8 cellular contexts compared by ENCODE assay signal in genomic region chr1:219839595-219839994, GRCh38.
DNase-seq lines count a peak whose midpoint lies in the region; TF ChIP-seq lines count a peak whose summit lies in the region.
"Not testable (repeated sequence)": the region's sequence is repeated elsewhere in the genome, so short reads cannot be mapped to it uniquely, and the experiment has no call there.

No MANE protein-coding gene starts in this region.

- H3K4me3 ChIP-seq in HUES64 (ENCODE audit: low read length): peak overlapping the region; percentile 68
- peak overlapping the region; percentile 50 for H3K4me3 ChIP-seq in NT2/D1 (ENCODE audit: insufficient read length, low read depth)
- peak overlapping the region; percentile 11 for H3K4me3 ChIP-seq in ectodermal cell (ENCODE audit: insufficient read depth, low read depth, low read length)
- H3K4me3 ChIP-seq in iPS-15b (ENCODE audit: low read depth, low read length): peak overlapping the region; percentile 48

- not testable (repeated sequence) for H3K4me1 ChIP-seq in HUES64 (ENCODE audit: insufficient read depth, low read length); NT2/D1 (ENCODE audit: insufficient read depth, insufficient read length); ectodermal cell (ENCODE audit: control insufficient read depth, insufficient read depth, low read length); iPS-15b (ENCODE audit: control insufficient read depth, insufficient read depth, low read length)

- H3K9me3 Mint-ChIP-seq in type B pancreatic cell: not testable (repeated sequence)

- peaks cover 18% of the 10 kb centered on the region for H3K4me1 Mint-ChIP-seq in type B pancreatic cell (ENCODE audit: unreplicated experiment)

- not testable (repeated sequence) for H3K27ac ChIP-seq in HUES64 (ENCODE audit: low read depth, low read length); ectodermal cell (ENCODE audit: insufficient read depth, low read depth, low read length, poor library complexity, severe bottlenecking)

- H3K4me3 Mint-ChIP-seq in type B pancreatic cell: peak overlapping the region; percentile 86

- peaks cover 18% of the 10 kb centered on the region for H3K27me3 Mint-ChIP-seq in type B pancreatic cell

- not testable (repeated sequence) for H3K27me3 ChIP-seq in HUES64 (ENCODE audit: insufficient read depth, low read length); NT2/D1 (ENCODE audit: insufficient read depth, insufficient read length); ectodermal cell (ENCODE audit: control insufficient read depth, insufficient read depth, low read length, poor library complexity, severe bottlenecking); iPS-15b (ENCODE audit: control insufficient read depth, insufficient read depth, low read length)

- not testable (repeated sequence) for H3K36me3 Mint-ChIP-seq in type B pancreatic cell

- DNase-seq in ELF-1 (ENCODE audit: low read depth, low spot score) (peak; percentile 87), NCI-H2227 (lab: John Stamatoyannopoulos, UW; ENCODE audit: unreplicated experiment) (peak; percentile 53), NT2/D1 (ENCODE audit: low read depth, low spot score) (peak; percentile 63), mucosa of gallbladder (ENCODE audit: low spot score) (peak; percentile 53), type B pancreatic cell (ENCODE audit: extremely low spot score, unreplicated experiment) (peak; percentile 74)

- peak; percentile 66 for TF ChIP-seq CTCF in type B pancreatic cell (conservative IDR thresholded peaks at IDR 0.05)

- 3% methylated on average over 14 of the region's 15 CpGs for WGBS in HUES64
- WGBS in ectodermal cell, 2 experiments: 9 to 13% methylated on average over 14 of the region's 15 CpGs

- H3K9me3 ChIP-seq in HUES64 (ENCODE audit: insufficient read depth, low read depth, low read length); NT2/D1 (ENCODE audit: insufficient read depth, low read length); ectodermal cell (ENCODE audit: control insufficient read depth, low read length); iPS-15b (ENCODE audit: control insufficient read depth, insufficient read depth, low read length): not testable (repeated sequence)

- H3K9ac ChIP-seq in HUES64 (ENCODE audit: low read depth, low read length): peak overlapping the region; percentile 59; the same call in 1 of the 2 replicates
- peak overlapping the region; percentile 51 for H3K9ac ChIP-seq in NT2/D1 (ENCODE audit: insufficient read length, low read depth)
- H3K9ac ChIP-seq in iPS-15b (ENCODE audit: low read depth, low read length): not testable (repeated sequence)

- H3K27ac Mint-ChIP-seq in type B pancreatic cell: peak overlapping the region; percentile 31

- H3K36me3 ChIP-seq in HUES64 (ENCODE audit: insufficient read depth, low read length); NT2/D1 (ENCODE audit: insufficient read depth, insufficient read length, low read length); ectodermal cell (ENCODE audit: control insufficient read depth, insufficient read depth, low read length); iPS-15b (ENCODE audit: control insufficient read depth, insufficient read depth, low read length): not testable (repeated sequence)

Comparison
In these comparisons a context has a peak if more than half of its experiments do, and no peak if none do; other contexts are left out.
1. H3K4me3 ChIP-seq: peak in every context shown above with its lines; median percentile 68 in HUES64; 50 in NT2/D1; 48 in iPS-15b; 11 in ectodermal cell.